ENCODE assay signal across 15 cellular contexts in genomic region chr5:77993799-77994318, GRCh38.
DNase-seq lines count a peak whose midpoint lies in the region; ATAC-seq and TF ChIP-seq lines count a peak whose summit lies in the region.
"Had no signal": no experiment of that assay in that cellular context is flagged by ENCODE, and none has a peak within 500 bp of the region (broad histone marks: within the 10 kb centered on the region; RNA-seq: fewer than 3 reads in every experiment).

No MANE protein-coding gene starts in this region.

- no peak overlapping the region for H3K4me3 Mint-ChIP-seq in activated CD4-positive, alpha-beta T cell treated with anti-CD3 and anti-CD28 coated beads, Interleukin-2, amount 10 ng/mL, durations not matched to agents 24 days and 14 days
- H3K4me3 Mint-ChIP-seq in WTC11, result peak overlapping the region; percentile 13; the same call in 1 of the 2 replicates
- H3K4me3 Mint-ChIP-seq in activated CD8-positive, alpha-beta T cell treated with anti-CD3 and anti-CD28 coated beads for 36 hours, result no peak overlapping the region
- H3K4me3 Mint-ChIP-seq in endothelial cell (ENCODE audit: unreplicated experiment), result no peak overlapping the region
- H3K4me3 Mint-ChIP-seq: activated CD8-positive, alpha-beta memory T cell treated with anti-CD3 and anti-CD28 coated beads, Interleukin-2, amount 10 ng/mL, durations not matched to agents 7 days and 5 days had no signal

- CTCF ChIA-PET in WTC11 (lab: Charles Lee), result no interaction called here
- CTCF ChIA-PET in activated CD8-positive, alpha-beta T cell treated with anti-CD3 and anti-CD28 coated beads for 36 hours (lab: Charles Lee), result no interaction called here

- intact Hi-C loops in activated CD4-positive, alpha-beta T cell treated with anti-CD3 and anti-CD28 coated beads, Interleukin-2, amount 10 ng/mL, durations not matched to agents 24 days and 14 days (cut with micrococcal nuclease), result no loop called here
- intact Hi-C loops in activated CD8-positive, alpha-beta T cell treated with anti-CD3 and anti-CD28 coated beads for 36 hours (cut with micrococcal nuclease), result no loop called here

- peak; percentile 35 for ATAC-seq in WTC11
- ATAC-seq in activated CD8-positive, alpha-beta T cell treated with anti-CD3 and anti-CD28 coated beads for 36 hours, result no peak
- ATAC-seq in HG02642 (IDR thresholded peaks at IDR 0.05; ENCODE audit: poor library complexity, unreplicated experiment), result no peak
- no peak for ATAC-seq in HG03175 (IDR thresholded peaks at IDR 0.05; ENCODE audit: unreplicated experiment)
- ATAC-seq: activated CD8-positive, alpha-beta memory T cell treated with anti-CD3 and anti-CD28 coated beads, Interleukin-2, amount 10 ng/mL, durations not matched to agents 7 days and 5 days had no signal

- DNase-seq in activated CD4-positive, alpha-beta T cell treated with anti-CD3 and anti-CD28 coated beads, Interleukin-2, amount 10 ng/mL, durations not matched to agents 24 days and 14 days, result peak; percentile 47
- no peak for DNase-seq in activated CD4-positive, alpha-beta T cell treated with anti-CD3 and anti-CD28 coated beads for 1 hour
- DNase-seq in WTC11 (ENCODE audit: low spot score), result no peak
- DNase-seq in midbrain (lab: John Stamatoyannopoulos, UW), result peak; percentile 83
- DNase-seq in activated CD8-positive, alpha-beta T cell treated with anti-CD3 and anti-CD28 coated beads for 36 hours, result no peak
- no peak for DNase-seq in endothelial cell (ENCODE audit: low spot score)
- DNase-seq: activated CD8-positive, alpha-beta memory T cell treated with anti-CD3 and anti-CD28 coated beads, Interleukin-2, amount 10 ng/mL, durations not matched to agents 7 days and 5 days; activated naive CD4-positive, alpha-beta T cell treated with Interleukin-2 at 50 U/mL for 16 hours; Calu3; GOT3; NCI-H1048; small intestine; stimulated activated naive CD4-positive, alpha-beta T cell treated with Interleukin-2 at 50 U/mL for 16 hours had no signal

- POLR2A ChIA-PET in WTC11 (lab: Charles Lee), result no interaction called here
- POLR2A ChIA-PET in activated CD8-positive, alpha-beta T cell treated with anti-CD3 and anti-CD28 coated beads for 36 hours (lab: Charles Lee), result no interaction called here

- H3K4me1 Mint-ChIP-seq in activated CD4-positive, alpha-beta T cell treated with anti-CD3 and anti-CD28 coated beads, Interleukin-2, amount 10 ng/mL, durations not matched to agents 24 days and 14 days, result no peaks in the 10 kb centered on the region
- H3K4me1 Mint-ChIP-seq in WTC11 (peaks cover 47% of the 10 kb centered on the region), endothelial cell (ENCODE audit: unreplicated experiment) (peaks cover 17% of the 10 kb centered on the region)
- no peaks in the 10 kb centered on the region for H3K4me1 Mint-ChIP-seq in activated CD8-positive, alpha-beta T cell treated with anti-CD3 and anti-CD28 coated beads for 36 hours (ENCODE audit: low read depth)
- H3K4me1 Mint-ChIP-seq: activated CD8-positive, alpha-beta memory T cell treated with anti-CD3 and anti-CD28 coated beads, Interleukin-2, amount 10 ng/mL, durations not matched to agents 7 days and 5 days had no signal

- no peaks in the 10 kb centered on the region for H3K36me3 Mint-ChIP-seq in activated CD4-positive, alpha-beta T cell treated with anti-CD3 and anti-CD28 coated beads, Interleukin-2, amount 10 ng/mL, durations not matched to agents 24 days and 14 days (ENCODE audit: low read depth)
- H3K36me3 Mint-ChIP-seq in WTC11 (no peaks in the 10 kb centered on the region), endothelial cell (ENCODE audit: low read depth, unreplicated experiment) (peaks cover 7% of the 10 kb centered on the region)
- peaks cover 5% of the 10 kb centered on the region for H3K36me3 Mint-ChIP-seq in activated CD8-positive, alpha-beta T cell treated with anti-CD3 and anti-CD28 coated beads for 36 hours (ENCODE audit: low read depth)
- H3K36me3 Mint-ChIP-seq: activated CD8-positive, alpha-beta memory T cell treated with anti-CD3 and anti-CD28 coated beads, Interleukin-2, amount 10 ng/mL, durations not matched to agents 7 days and 5 days had no signal

- no peaks in the 10 kb centered on the region for H3K9me3 Mint-ChIP-seq in activated CD4-positive, alpha-beta T cell treated with anti-CD3 and anti-CD28 coated beads, Interleukin-2, amount 10 ng/mL, durations not matched to agents 24 days and 14 days
- H3K9me3 Mint-ChIP-seq in WTC11 (no peaks in the 10 kb centered on the region), endothelial cell (ENCODE audit: unreplicated experiment) (no peaks in the 10 kb centered on the region)
- H3K9me3 Mint-ChIP-seq in activated CD8-positive, alpha-beta T cell treated with anti-CD3 and anti-CD28 coated beads for 36 hours, result no peaks in the 10 kb centered on the region

- no peak overlapping the region for H3K27ac Mint-ChIP-seq in activated CD4-positive, alpha-beta T cell treated with anti-CD3 and anti-CD28 coated beads, Interleukin-2, amount 10 ng/mL, durations not matched to agents 24 days and 14 days
- H3K27ac Mint-ChIP-seq in WTC11 (no peak overlapping the region), endothelial cell (ENCODE audit: unreplicated experiment) (no peak overlapping the region)
- no peak overlapping the region for H3K27ac Mint-ChIP-seq in activated CD8-positive, alpha-beta T cell treated with anti-CD3 and anti-CD28 coated beads for 36 hours
- H3K27ac Mint-ChIP-seq: activated CD8-positive, alpha-beta memory T cell treated with anti-CD3 and anti-CD28 coated beads, Interleukin-2, amount 10 ng/mL, durations not matched to agents 7 days and 5 days had no signal

- TF ChIP-seq CTCF in WTC11 (IDR thresholded peaks at IDR 0.05) (no peak), endothelial cell (IDR thresholded peaks at IDR 0.05; ENCODE audit: unreplicated experiment) (no peak)
- no peak for TF ChIP-seq CTCF in activated CD8-positive, alpha-beta T cell treated with anti-CD3 and anti-CD28 coated beads for 36 hours (IDR thresholded peaks at IDR 0.05)

- no peaks in the 10 kb centered on the region for H3K27me3 Mint-ChIP-seq in activated CD4-positive, alpha-beta T cell treated with anti-CD3 and anti-CD28 coated beads, Interleukin-2, amount 10 ng/mL, durations not matched to agents 24 days and 14 days
- H3K27me3 Mint-ChIP-seq in WTC11 (ENCODE audit: low read depth), result peaks cover 53% of the 10 kb centered on the region
- H3K27me3 Mint-ChIP-seq in activated CD8-positive, alpha-beta T cell treated with anti-CD3 and anti-CD28 coated beads for 36 hours, result no peaks in the 10 kb centered on the region
- peaks cover 5% of the 10 kb centered on the region for H3K27me3 Mint-ChIP-seq in endothelial cell (ENCODE audit: unreplicated experiment)
- H3K27me3 Mint-ChIP-seq: activated CD8-positive, alpha-beta memory T cell treated with anti-CD3 and anti-CD28 coated beads, Interleukin-2, amount 10 ng/mL, durations not matched to agents 7 days and 5 days had no signal

TF ChIP-seq in WTC11, 78 proteins besides CTCF, POLR2A, EP300 and RAD21:
- no peak for TF ChIP-seq ZNF232 (CRISPR knock-in tag; IDR thresholded peaks at IDR 0.05)

Comparison
In these comparisons a context has a peak if more than half of its experiments do, and no peak if none do; other contexts are left out.
1. DNase-seq: peak in activated CD4-positive, alpha-beta T cell treated with anti-CD3 and anti-CD28 coated beads, Interleukin-2, amount 10 ng/mL, durations not matched to agents 24 days and 14 days (single experiment) and midbrain (single experiment); none in activated CD4-positive, alpha-beta T cell treated with anti-CD3 and anti-CD28 coated beads for 1 hour (single experiment), WTC11 (single experiment), activated CD8-positive, alpha-beta T cell treated with anti-CD3 and anti-CD28 coated beads for 36 hours (single experiment) and endothelial cell (single experiment).